Comparison of ENCODE assay signal across 15 cellular contexts in genomic region chr1:221841291-221841982, GRCh38.
A peak's percentile ranks its signal among the peaks of the same experiment; 100 is the strongest.
DNase-seq lines count a peak whose midpoint lies in the region; ATAC-seq and TF ChIP-seq lines count a peak whose summit lies in the region.
"Had no signal": no experiment of that assay in that cellular context is flagged by ENCODE, and none has a peak within 500 bp of the region (broad histone marks: within the 10 kb centered on the region; RNA-seq: fewer than 3 reads in every experiment).

No MANE protein-coding gene starts in this region.

- ATAC-seq in activated B cell treated with CpG ODN at 0.5 μM for 24 hours (ENCODE audit: low read depth) (no peak), GM21528 (IDR thresholded peaks at IDR 0.05; ENCODE audit: low FRiP score, unreplicated experiment) (no peak), HG03139 (IDR thresholded peaks at IDR 0.05; ENCODE audit: unreplicated experiment) (no peak)

- POLR2A ChIA-PET in activated B cell treated with CpG ODN at 0.5 μM for 24 hours (lab: Charles Lee), result interaction anchor here (0.5 to 6.5 kb wide), 10 partner anchors 12 to 1617 kb away, joined by 3 to 132 read pairs (median 8); partner anchors contain the start of gene DUSP10

- H3K9ac ChIP-seq in GM23248, result peak overlapping the region; percentile 22; the same call in 1 of the 2 replicates

- peak; percentile 82 for DNase-seq in AG10803 (ENCODE audit: low read depth)
- DNase-seq in GM23248, result peak; percentile 78
- no peak for DNase-seq in activated B cell treated with CpG ODN at 0.5 μM for 24 hours
- no peak for DNase-seq in immature natural killer cell
- no peak for DNase-seq in WERI-Rb-1
- DNase-seq in spleen, result no peak
- DNase-seq: activated CD4-positive, alpha-beta T cell treated with anti-CD3 and anti-CD28 coated beads, Interleukin-2, amount 50 U/mL, for 1 hour; activated T-cell treated with anti-CD3 and anti-CD28 coated beads, Interleukin-2, amount 50 U/mL, for 48 hours; C1 segment of cervical spinal cord; esophagus squamous epithelium; NCI-H1436; upper lobe of left lung had no signal

- in situ Hi-C loops in GM23248 (cut with MboI), result no loop called here

- H3F3A ChIP-seq in GM23248 (ENCODE audit: insufficient read depth), result peaks cover 26% of the 10 kb centered on the region

- no peaks in the 10 kb centered on the region for H3K9me2 ChIP-seq in GM23248 (ENCODE audit: insufficient read depth)

- H3K9me3 Mint-ChIP-seq in activated B cell treated with CpG ODN at 0.5 μM for 24 hours, result no peaks in the 10 kb centered on the region
- H3K9me3 Mint-ChIP-seq in immature natural killer cell, result no peaks in the 10 kb centered on the region
- H3K9me3 Mint-ChIP-seq: IgD-negative memory B cell had no signal

- no peaks in the 10 kb centered on the region for H3K27me3 ChIP-seq in GM23248 (replicated peaks; ENCODE audit: insufficient read depth)
- H3K27me3 ChIP-seq in WERI-Rb-1 (ENCODE audit: insufficient read depth, low read depth, severe bottlenecking), result no peaks in the 10 kb centered on the region
- H3K27me3 ChIP-seq in spleen (replicated peaks in 1 of 7), result no peaks in the 10 kb centered on the region
- H3K27me3 ChIP-seq: esophagus squamous epithelium, upper lobe of left lung had no signal

- H3K4me3 Mint-ChIP-seq in activated B cell treated with CpG ODN at 0.5 μM for 24 hours (no peak overlapping the region), immature natural killer cell (no peak overlapping the region)
- H3K4me3 Mint-ChIP-seq: IgD-negative memory B cell had no signal

- H3K4me1 Mint-ChIP-seq in activated B cell treated with CpG ODN at 0.5 μM for 24 hours, result peaks cover 50% of the 10 kb centered on the region
- H3K4me1 Mint-ChIP-seq in immature natural killer cell, result peaks cover 35 to 47% of the 10 kb centered on the region in 2 donors

- intact Hi-C loops in activated B cell treated with CpG ODN at 0.5 μM for 24 hours (cut with micrococcal nuclease) (loop anchor here (5.0 kb wide), 1 partner anchor 364 kb away; no protein-coding TSS in a partner anchor), spleen (cut with DNase I; ENCODE audit: low total_unique reads) (no loop called here)

- H2AFZ ChIP-seq in GM23248, result no peak overlapping the region

- peak overlapping the region; percentile 42 for H3K4me2 ChIP-seq in GM23248 (ENCODE audit: unreplicated experiment)

- H3K36me3 Mint-ChIP-seq in activated B cell treated with CpG ODN at 0.5 μM for 24 hours (ENCODE audit: low read depth), result no peaks in the 10 kb centered on the region
- H3K36me3 Mint-ChIP-seq in immature natural killer cell, result no peaks in the 10 kb centered on the region
- H3K36me3 Mint-ChIP-seq: IgD-negative memory B cell had no signal

- TF ChIP-seq CTCF in AG10803 (conservative IDR thresholded peaks at IDR 0.05; ENCODE audit: low read length) (no peak), activated B cell treated with CpG ODN at 0.5 μM for 24 hours (IDR thresholded peaks at IDR 0.05) (no peak), WERI-Rb-1 (IDR thresholded peaks at IDR 0.05; ENCODE audit: low read depth, low read length) (no peak), spleen (IDR thresholded peaks at IDR 0.05 in 8 of 11, conservative IDR thresholded peaks at IDR 0.05 in 3 of 11) (no peak)

- CTCF ChIA-PET in activated B cell treated with CpG ODN at 0.5 μM for 24 hours (lab: Charles Lee), result interaction anchor here (1.2 to 3.3 kb wide), 4 partner anchors 14 to 101 kb away, joined by 3 to 19 read pairs (median 4); partner anchors contain the start of gene DUSP10

- no peaks in the 10 kb centered on the region for H3K36me3 ChIP-seq in GM23248 (ENCODE audit: low read depth)
- no peaks in the 10 kb centered on the region for H3K36me3 ChIP-seq in WERI-Rb-1
- no peaks in the 10 kb centered on the region for H3K36me3 ChIP-seq in spleen
- H3K36me3 ChIP-seq: esophagus squamous epithelium, upper lobe of left lung had no signal

- 12 to 22% methylated on average over 4 of the region's 4 CpGs for WGBS in GM23248 (ENCODE audit: low coverage in 1 of 2, low lambda C conversion rate in 2 of 2, missing lambda C conversion rate in 2 of 2), 2 experiments
- WGBS in spleen, 5 donors, result 44 to 66% (median 51%) methylated on average over 4 of the region's 4 CpGs

- H4K20me1 ChIP-seq in GM23248 (ENCODE audit: insufficient read depth), result no peaks in the 10 kb centered on the region

- no peak for TF ChIP-seq POLR2A in spleen (IDR thresholded peaks at IDR 0.05)

- H3K4me1 ChIP-seq in GM23248 (ENCODE audit: insufficient read depth), result peaks cover 28% of the 10 kb centered on the region
- peaks cover 0 to 30% (median 5%) of the 10 kb centered on the region in 6 donors for H3K4me1 ChIP-seq in spleen

- H3K27ac ChIP-seq in GM23248 (peak overlapping the region; percentile 68), WERI-Rb-1 (no peak overlapping the region), spleen (no peak overlapping the region)

- peak overlapping the region; percentile 95 for H3K27ac Mint-ChIP-seq in activated B cell treated with CpG ODN at 0.5 μM for 24 hours
- peak overlapping the region in 5 of 6 donors; percentile 80 to 97 (median 94) for H3K27ac Mint-ChIP-seq in immature natural killer cell

- H3K4me3 ChIP-seq in AG10803 (ENCODE audit: low read length) (no peak overlapping the region), GM23248 (no peak overlapping the region), WERI-Rb-1 (ENCODE audit: low read depth, low read length) (no peak overlapping the region), spleen (no peak overlapping the region)
- H3K4me3 ChIP-seq: esophagus squamous epithelium, upper lobe of left lung had no signal

- no peaks in the 10 kb centered on the region for H3K79me2 ChIP-seq in GM23248 (ENCODE audit: insufficient read depth)

- H3K9me3 ChIP-seq in GM23248 (ENCODE audit: low read depth) (no peaks in the 10 kb centered on the region), WERI-Rb-1 (ENCODE audit: severe bottlenecking) (no peaks in the 10 kb centered on the region), spleen (no peaks in the 10 kb centered on the region)
- H3K9me3 ChIP-seq: esophagus squamous epithelium, upper lobe of left lung had no signal

- H3K27me3 Mint-ChIP-seq in activated B cell treated with CpG ODN at 0.5 μM for 24 hours (no peaks in the 10 kb centered on the region), immature natural killer cell (ENCODE audit: low read depth in 3 of 3) (peaks cover 4 to 10% (median 5%) of the 10 kb centered on the region in 3 donors)
- H3K27me3 Mint-ChIP-seq: IgD-negative memory B cell had no signal

Comparison
In these comparisons a context has a peak if more than half of its experiments do, and no peak if none do; other contexts are left out.
1. DNase-seq: peak in AG10803 (single experiment) and GM23248 (single experiment); none in activated B cell treated with CpG ODN at 0.5 μM for 24 hours (single experiment), immature natural killer cell (0 of 3), WERI-Rb-1 (single experiment) and spleen (single experiment).